Comparison of ENCODE assay signal across 7 cellular contexts in the genomic region with DNA sequence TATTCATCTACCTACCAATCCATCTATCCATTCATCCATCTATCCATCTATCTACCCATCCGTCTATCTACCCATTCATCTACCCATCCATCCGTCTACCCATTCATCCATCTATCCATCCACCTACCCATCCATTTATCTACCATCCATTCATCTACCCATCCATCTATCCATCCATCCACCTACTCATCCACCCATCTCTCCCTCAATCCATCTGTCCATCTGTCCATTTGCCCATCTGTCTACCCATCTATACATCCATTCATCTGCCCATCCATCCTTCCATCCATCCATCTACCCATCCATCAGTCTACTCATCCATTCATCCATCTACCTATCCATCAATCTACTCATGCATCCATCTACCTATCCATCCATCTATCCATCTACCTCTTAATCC.
"Had no signal": no experiment of that assay in that cellular context is flagged by ENCODE, and none has a peak within 500 bp of the region (broad histone marks: within the 10 kb centered on the region; RNA-seq: fewer than 3 reads in every experiment).

No MANE protein-coding gene starts in this region.

- ATAC-seq: K562 had no signal

- H3K4me2 ChIP-seq: KMS-11 had no signal

- FAIRE-seq: K562 had no signal

- H3K4me3 ChIP-seq: K562 had no signal

- H3K9ac ChIP-seq: KMS-11 had no signal

- DNase-seq: Karpas-422, Kasumi-1, KBM-7, KG1 had no signal

- H3K27ac ChIP-seq: HL-60, KMS-11 had no signal
